In genomic region chr2:86284401-86284841, GRCh38 we compare ENCODE assay signal across 1 cellular context.
TF ChIP-seq lines count a peak whose summit lies in the region.

No MANE protein-coding gene starts in this region.

TF ChIP-seq in IMR-90, 13 proteins besides CTCF, POLR2A, EP300 and RAD21 (continued from another document):
- TF ChIP-seq ELK1 (IDR thresholded peaks at IDR 0.05; ENCODE audit: borderline replicate concordance, low read depth, low read length) (no peak), MAZ (IDR thresholded peaks at IDR 0.05; ENCODE audit: borderline replicate concordance, low read depth, low read length) (no peak), CEBPB (IDR thresholded peaks at IDR 0.05; ENCODE audit: low read depth, low read length) (no peak), SMC3 (IDR thresholded peaks at IDR 0.05; ENCODE audit: low read depth, low read length) (no peak), USF2 (IDR thresholded peaks at IDR 0.05; ENCODE audit: low read depth, low read length) (no peak), MXI1 (IDR thresholded peaks at IDR 0.05; ENCODE audit: borderline replicate concordance, low read depth, low read length) (no peak)
TF ChIP-seq in IMR-90: peak in this region for 0.
